In the genomic region with DNA sequence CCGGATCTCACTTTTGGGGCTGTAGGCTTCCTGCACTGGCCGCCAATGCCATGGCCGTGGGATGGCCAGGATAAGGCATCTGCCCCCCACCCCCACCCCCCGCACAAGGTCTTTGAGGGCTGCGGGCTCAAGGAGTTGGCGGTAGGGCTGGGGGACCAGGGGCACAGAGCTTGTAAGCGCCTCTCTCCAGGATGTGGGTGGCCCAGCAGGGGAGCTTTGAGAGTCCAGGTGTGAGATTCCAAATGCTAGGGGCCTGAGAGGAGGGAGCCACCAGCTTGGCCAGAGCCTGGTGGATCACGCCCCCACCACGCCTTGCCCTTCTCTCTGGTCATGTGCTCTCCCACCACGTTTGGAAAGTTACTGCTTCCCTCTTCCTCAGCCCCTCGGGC, we compare ENCODE assay signal across 12 cellular contexts. TPM values are rescaled to one million over a fixed set of nuclear protein-coding genes. Genes with fewer than 3 reads are reported as not detected.
A peak's percentile ranks its signal among the peaks of the same experiment; 100 is the strongest.
DNase-seq lines count a peak whose midpoint lies in the region; ATAC-seq and TF ChIP-seq lines count a peak whose summit lies in the region.
"Had no signal": no experiment of that assay in that cellular context is flagged by ENCODE, and none has a peak within 500 bp of the region (broad histone marks: within the 10 kb centered on the region; RNA-seq: fewer than 3 reads in every experiment).

No MANE protein-coding gene starts in this region.

- ATAC-seq in right lobe of liver (no peak), HG03139 (IDR thresholded peaks at IDR 0.05; ENCODE audit: unreplicated experiment) (no peak)
- ATAC-seq: activated T-cell treated with anti-CD3 and anti-CD28 coated beads, Interleukin-2, amount 50 U/mL, for 72 hours had no signal

- H3K9me3 ChIP-seq in Karpas-422 (ENCODE audit: low read length) (no peaks in the 10 kb centered on the region), right lobe of liver (no peaks in the 10 kb centered on the region), subcutaneous abdominal adipose tissue (ENCODE audit: control insufficient read depth in 5 of 5, low read length in 5 of 5) (no peaks in the 10 kb centered on the region)

- H3K36me3 ChIP-seq in Karpas-422 (ENCODE audit: insufficient read depth, low read length) = peaks cover 9% of the 10 kb centered on the region; the same call in 1 of the 2 replicates
- H3K36me3 ChIP-seq in right lobe of liver = no peaks in the 10 kb centered on the region
- peaks cover 0 to 17% (median 11%) of the 10 kb centered on the region in 5 donors for H3K36me3 ChIP-seq in subcutaneous abdominal adipose tissue (ENCODE audit: control insufficient read depth in 5 of 5, insufficient read depth in 5 of 5, low read length in 5 of 5)

- no peak overlapping the region for H2AFZ ChIP-seq in Karpas-422 (ENCODE audit: low read length)

- WGBS in right lobe of liver (ENCODE audit: insufficient coverage, low coverage, low lambda C conversion rate, missing lambda C conversion rate) = 0% methylated on average over 3 of the region's 11 CpGs

- H3K4me3 ChIP-seq in Karpas-422 (ENCODE audit: low read length) = peak overlapping the region; percentile 50; the same call in 1 of the 2 replicates
- no peak overlapping the region for H3K4me3 ChIP-seq in right lobe of liver
- H3K4me3 ChIP-seq in subcutaneous abdominal adipose tissue (ENCODE audit: low read depth in 1 of 5, low read length in 5 of 5) = peak overlapping the region in 1 of 5 donors; percentile 27

- peak overlapping the region; percentile 91 for H3K27ac ChIP-seq in Karpas-422 (ENCODE audit: low read length)
- peak overlapping the region; percentile 87 for H3K27ac ChIP-seq in cingulate gyrus (ENCODE audit: low read depth, low read length)
- H3K27ac ChIP-seq in right lobe of liver = peak overlapping the region; percentile 76 to 99 (median 86)
- H3K27ac ChIP-seq in subcutaneous abdominal adipose tissue (ENCODE audit: low read depth, low read length) = peak overlapping the region; percentile 99

- DNase-seq in Karpas-422 (peak; percentile 40), right lobe of liver (peak in 1 of 3 donors; percentile 29), Kasumi-1 (lab: John Stamatoyannopoulos, UW) (no peak), NCI-H345 (lab: John Stamatoyannopoulos, UW) (no peak), EL (no peak)
- DNase-seq: activated T-cell treated with anti-CD3 and anti-CD28 coated beads, Interleukin-2, amount 50 U/mL, for 72 hours; DMS 273 treated with DMSO at 0.1 percent for 48 hours; NCI-H1694; stimulated activated CD4-positive, alpha-beta T cell treated with anti-CD3 and anti-CD28 coated beads, Interleukin-15, amount 100 ng/mL, for 24 hours had no signal

- no peaks in the 10 kb centered on the region for H3K9me2 ChIP-seq in Karpas-422 (replicated peaks; ENCODE audit: insufficient read depth, low read length)

- peaks cover 64% of the 10 kb centered on the region for H4K20me1 ChIP-seq in Karpas-422 (ENCODE audit: insufficient read depth, low read depth, low read length)

- H3K79me2 ChIP-seq in Karpas-422 (ENCODE audit: low read length) = peaks cover 67% of the 10 kb centered on the region

- peaks cover 83% of the 10 kb centered on the region for H3K4me1 ChIP-seq in Karpas-422 (ENCODE audit: low read length)
- H3K4me1 ChIP-seq in right lobe of liver = peaks cover 0 to 75% (median 44%) of the 10 kb centered on the region in 4 donors
- peaks cover 30 to 86% (median 79%) of the 10 kb centered on the region in 5 donors for H3K4me1 ChIP-seq in subcutaneous abdominal adipose tissue (ENCODE audit: control insufficient read depth in 5 of 5, insufficient read depth in 5 of 5, low read length in 5 of 5)

- H3K9ac ChIP-seq in Karpas-422 (ENCODE audit: low read length) (peak overlapping the region; percentile 98), subcutaneous abdominal adipose tissue (ENCODE audit: low read length in 5 of 5) (peak overlapping the region in 3 of 5 donors; percentile 40 to 75 (median 43))

- H3K4me2 ChIP-seq in Karpas-422 (ENCODE audit: low read depth, low read length, poor library complexity, severe bottlenecking) = peak overlapping the region; percentile 97

- TF ChIP-seq POLR2A in right lobe of liver (IDR thresholded peaks at IDR 0.05) = no peak

- no peak for TF ChIP-seq CTCF in right lobe of liver (IDR thresholded peaks at IDR 0.05)

- intact Hi-C loops in right lobe of liver (cut with DNase I) = no loop called here

- H3K27me3 ChIP-seq in Karpas-422 (ENCODE audit: low read length) (no peaks in the 10 kb centered on the region), right lobe of liver (no peaks in the 10 kb centered on the region), subcutaneous abdominal adipose tissue (ENCODE audit: control insufficient read depth in 5 of 5, insufficient read depth in 4 of 5, low read length in 5 of 5) (no peaks in the 10 kb centered on the region)

RNA-seq across cellular contexts. Expression of gene CD81, which starts 5.0 kb away (rescaled TPM):
- total RNA-seq in Karpas-422 (2014; rRNA removed; shearing (Covaris generic); ENCODE audit: low replicate concordance) = 356 and 467 TPM in 2 replicates
- total RNA-seq in right lobe of liver = 100 to 1,000 TPM; 433 to 721 (median 528) TPM

RNA-seq across cellular contexts. Expression of gene TSSC4, which starts 18.4 kb away (rescaled TPM):
- total RNA-seq in Karpas-422 (2014; rRNA removed; shearing (Covaris generic); ENCODE audit: low replicate concordance) = 25.3 and 47.5 TPM in 2 replicates
- 10 to 100 TPM; 17.6 to 27.0 (median 19.5) TPM for total RNA-seq in right lobe of liver
